In the genomic region with DNA sequence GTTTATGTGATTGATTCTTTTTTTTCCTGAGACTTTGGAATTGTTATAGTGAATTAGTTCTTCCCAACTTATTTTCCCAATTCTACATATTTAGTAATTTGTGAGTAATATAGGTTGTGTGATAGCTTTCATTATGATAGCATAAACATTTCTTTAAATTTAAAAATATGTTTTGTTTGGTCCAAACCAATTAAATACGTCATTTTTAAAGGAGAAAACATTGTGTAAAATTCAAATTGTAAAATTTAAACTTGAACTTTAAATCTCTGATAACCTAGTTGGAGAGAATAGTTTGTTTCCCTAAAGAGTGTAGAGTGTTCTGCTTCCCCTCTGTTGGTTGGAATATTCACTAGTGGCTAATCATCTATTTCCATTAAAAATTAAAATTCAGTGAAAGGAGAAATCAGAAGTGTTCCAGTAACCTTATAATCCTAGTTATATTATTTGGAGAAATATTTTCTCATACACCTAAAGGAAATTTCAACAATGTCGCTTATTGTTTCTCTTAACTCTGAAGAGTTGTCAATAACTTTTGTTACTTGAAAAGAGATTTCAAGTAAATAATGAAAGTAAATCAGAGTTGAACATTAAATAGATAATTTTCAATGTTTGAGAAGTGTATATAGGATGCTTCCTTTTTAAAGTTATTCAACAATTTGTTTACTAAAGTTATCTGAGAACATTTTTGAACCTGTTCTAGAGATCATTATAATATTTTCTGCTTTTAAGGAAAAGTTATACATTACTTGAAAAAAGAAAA, we compare ENCODE assay signal across 1 cellular context.
TF ChIP-seq lines count a peak whose summit lies in the region.

No MANE protein-coding gene starts in this region.

TF ChIP-seq in HepG2, 621 proteins besides CTCF, POLR2A, EP300 and RAD21:
- TF ChIP-seq, protein P1, sequence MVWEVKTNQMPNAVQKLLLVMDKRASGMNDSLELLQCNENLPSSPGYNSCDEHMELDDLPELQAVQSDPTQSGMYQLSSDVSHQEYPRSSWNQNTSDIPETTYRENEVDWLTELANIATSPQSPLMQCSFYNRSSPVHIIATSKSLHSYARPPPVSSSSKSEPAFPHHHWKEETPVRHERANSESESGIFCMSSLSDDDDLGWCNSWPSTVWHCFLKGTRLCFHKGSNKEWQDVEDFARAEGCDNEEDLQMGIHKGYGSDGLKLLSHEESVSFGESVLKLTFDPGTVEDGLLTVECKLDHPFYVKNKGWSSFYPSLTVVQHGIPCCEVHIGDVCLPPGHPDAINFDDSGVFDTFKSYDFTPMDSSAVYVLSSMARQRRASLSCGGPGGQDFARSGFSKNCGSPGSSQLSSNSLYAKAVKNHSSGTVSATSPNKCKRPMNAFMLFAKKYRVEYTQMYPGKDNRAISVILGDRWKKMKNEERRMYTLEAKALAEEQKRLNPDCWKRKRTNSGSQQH (CRISPR knock-in tag; IDR thresholded peaks at IDR 0.05; ENCODE audit: low read depth): no peak
- TF ChIP-seq SMAD3 (CRISPR knock-in tag; IDR thresholded peaks at IDR 0.05) (no peak), TFE3 (CRISPR knock-in tag; IDR thresholded peaks at IDR 0.05) (no peak), CREM (IDR thresholded peaks at IDR 0.05) (no peak), CREM (CRISPR knock-in tag; IDR thresholded peaks at IDR 0.05) (no peak), MTA3 (CRISPR knock-in tag; IDR thresholded peaks at IDR 0.05) (no peak), JDP2 (CRISPR knock-in tag; IDR thresholded peaks at IDR 0.05; ENCODE audit: borderline replicate concordance) (no peak), TCF7 (IDR thresholded peaks at IDR 0.05; ENCODE audit: low read depth) (no peak), KLF11 (CRISPR knock-in tag; IDR thresholded peaks at IDR 0.05) (no peak), BCL6 (CRISPR knock-in tag; IDR thresholded peaks at IDR 0.05) (no peak), IKZF4 (CRISPR knock-in tag; IDR thresholded peaks at IDR 0.05; ENCODE audit: borderline replicate concordance, low read depth, not compliant biosample characterization) (no peak), MAF1 (CRISPR knock-in tag; IDR thresholded peaks at IDR 0.05; ENCODE audit: borderline replicate concordance) (no peak), MXD4 (CRISPR knock-in tag; IDR thresholded peaks at IDR 0.05) (no peak), ZSCAN9 (CRISPR knock-in tag; IDR thresholded peaks at IDR 0.05; ENCODE audit: borderline replicate concordance) (no peak), ZNF878 (CRISPR knock-in tag; IDR thresholded peaks at IDR 0.05) (no peak), STAT6 (CRISPR knock-in tag; IDR thresholded peaks at IDR 0.05; ENCODE audit: borderline replicate concordance) (no peak), ZNF33A (CRISPR knock-in tag; IDR thresholded peaks at IDR 0.05; ENCODE audit: borderline replicate concordance) (no peak), TBX2 (CRISPR knock-in tag; IDR thresholded peaks at IDR 0.05; ENCODE audit: borderline replicate concordance) (no peak), ATF5 (CRISPR knock-in tag; IDR thresholded peaks at IDR 0.05; ENCODE audit: low read depth) (no peak), KDM1A (CRISPR knock-in tag; IDR thresholded peaks at IDR 0.05) (no peak)
- TF ChIP-seq, protein P2, sequence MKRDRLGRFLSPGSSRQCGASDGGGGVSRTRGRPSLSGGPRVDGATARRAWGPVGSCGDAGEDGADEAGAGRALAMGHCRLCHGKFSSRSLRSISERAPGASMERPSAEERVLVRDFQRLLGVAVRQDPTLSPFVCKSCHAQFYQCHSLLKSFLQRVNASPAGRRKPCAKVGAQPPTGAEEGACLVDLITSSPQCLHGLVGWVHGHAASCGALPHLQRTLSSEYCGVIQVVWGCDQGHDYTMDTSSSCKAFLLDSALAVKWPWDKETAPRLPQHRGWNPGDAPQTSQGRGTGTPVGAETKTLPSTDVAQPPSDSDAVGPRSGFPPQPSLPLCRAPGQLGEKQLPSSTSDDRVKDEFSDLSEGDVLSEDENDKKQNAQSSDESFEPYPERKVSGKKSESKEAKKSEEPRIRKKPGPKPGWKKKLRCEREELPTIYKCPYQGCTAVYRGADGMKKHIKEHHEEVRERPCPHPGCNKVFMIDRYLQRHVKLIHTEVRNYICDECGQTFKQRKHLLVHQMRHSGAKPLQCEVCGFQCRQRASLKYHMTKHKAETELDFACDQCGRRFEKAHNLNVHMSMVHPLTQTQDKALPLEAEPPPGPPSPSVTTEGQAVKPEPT (CRISPR knock-in tag; IDR thresholded peaks at IDR 0.05; ENCODE audit: low read depth): no peak
